ENCODE assay signal across 9 cellular contexts in the genomic region with DNA sequence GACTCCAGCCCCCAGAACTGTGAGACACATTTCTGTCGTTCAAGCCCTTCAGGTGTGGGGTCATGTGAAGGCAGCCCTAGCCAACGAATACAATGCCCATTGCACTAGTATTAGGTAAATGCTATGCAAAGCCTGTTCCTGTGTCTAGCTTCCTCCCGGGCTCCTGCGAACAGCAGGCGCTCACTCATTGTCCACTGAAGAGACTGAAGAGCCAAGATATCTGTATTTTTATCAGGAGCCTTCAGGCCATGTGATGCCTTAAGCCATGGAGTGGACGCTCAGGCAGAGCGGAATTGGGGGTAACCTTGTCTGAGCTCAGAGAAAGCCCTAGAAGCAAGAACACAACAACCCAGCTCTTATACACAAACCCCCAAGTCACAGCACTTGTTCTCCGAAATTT. TPM values are rescaled to one million over a fixed set of nuclear protein-coding genes. Genes with fewer than 3 reads are reported as not detected.
"Had no signal": no experiment of that assay in that cellular context is flagged by ENCODE, and none has a peak within 500 bp of the region (broad histone marks: within the 10 kb centered on the region; RNA-seq: fewer than 3 reads in every experiment).

No MANE protein-coding gene starts in this region.

- DNase-seq: GDM1, GF-D8 had no signal

- FAIRE-seq: G401.6, GM12878, GM12891, GM12892, GM18507, GM19239 had no signal

- H3K4me3 ChIP-seq: GM12878 had no signal

- ATAC-seq: GM12878 had no signal

RNA-seq across cellular contexts. Expression of gene TMPRSS6, which starts 4.2 kb away (rescaled TPM):
- total RNA-seq: G401 had no signal

RNA-seq across cellular contexts. Expression of gene IL2RB, which starts 36.0 kb away (rescaled TPM):
- total RNA-seq: G401 had no signal
